21 cellular contexts compared by ENCODE assay signal in the genomic region with DNA sequence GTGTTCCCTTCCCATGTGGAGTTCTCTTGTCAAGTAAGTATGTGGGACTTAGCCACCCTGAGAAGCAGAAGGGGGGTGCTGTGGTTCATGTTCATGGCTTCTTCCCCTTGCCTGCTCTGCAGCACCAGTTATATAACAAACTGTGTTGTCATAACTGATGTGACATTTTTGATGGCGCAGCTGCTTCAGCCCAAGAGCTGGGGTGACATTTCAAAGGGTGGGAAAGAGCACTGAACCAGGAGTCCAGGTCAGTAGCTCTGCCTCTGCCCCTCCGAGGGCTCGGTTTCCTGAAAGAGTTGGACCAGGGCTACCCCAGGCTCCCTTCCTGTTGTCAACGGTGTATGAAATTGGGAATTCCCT. TPM values are rescaled to one million over a fixed set of nuclear protein-coding genes. Genes with fewer than 3 reads are reported as not detected.
DNase-seq lines count a peak whose midpoint lies in the region; ATAC-seq and TF ChIP-seq lines count a peak whose summit lies in the region.
"Had no signal": no experiment of that assay in that cellular context is flagged by ENCODE, and none has a peak within 500 bp of the region (broad histone marks: within the 10 kb centered on the region; RNA-seq: fewer than 3 reads in every experiment).

No MANE protein-coding gene starts in this region.

- H3K9me3 ChIP-seq in BLaER1 (no peaks in the 10 kb centered on the region), DND-41 (ENCODE audit: insufficient read depth, low read length, severe bottlenecking) (no peaks in the 10 kb centered on the region), esophagus muscularis mucosa (no peaks in the 10 kb centered on the region), heart left ventricle (no peaks in the 10 kb centered on the region)
- no peaks in the 10 kb centered on the region for H3K9me3 ChIP-seq in effector memory CD4-positive, alpha-beta T cell (ENCODE audit: control insufficient read depth, low read length)
- H3K9me3 ChIP-seq: esophagus squamous epithelium, transverse colon had no signal

- POLR2A ChIA-PET in activated CD4-positive, alpha-beta memory T cell treated with anti-CD3 and anti-CD28 coated beads, Interleukin-2, amount 10 ng/mL, durations not matched to agents 7 days and 5 days (lab: Charles Lee): interaction anchor here (1.4 to 1.5 kb wide), 2 partner anchors 11 to 64 kb away, joined by 3 to 5 read pairs; no protein-coding TSS in a partner anchor

- H3K4me2 ChIP-seq in BLaER1 (0 out of 2 replicates have a peak overlapping the region, but pooled peaks have one; percentile 15), DND-41 (ENCODE audit: insufficient read depth, low read length) (peak overlapping the region; percentile 28)

- WGBS in esophagus muscularis mucosa: 55% methylated on average over 4 of the region's 4 CpGs
- 64 to 79% (median 68%) methylated on average over 4 of the region's 4 CpGs for WGBS in heart left ventricle, 4 donors

- peaks cover 41% of the 10 kb centered on the region for H3K27me3 Mint-ChIP-seq in activated CD4-positive, alpha-beta memory T cell treated with anti-CD3 and anti-CD28 coated beads, Interleukin-2, amount 10 ng/mL, durations not matched to agents 7 days and 5 days

- H3K79me2 ChIP-seq in DND-41 (ENCODE audit: insufficient read depth, low read length): peaks cover 33% of the 10 kb centered on the region

- peaks cover 16% of the 10 kb centered on the region; the same call in 1 of the 2 replicates for H4K20me1 ChIP-seq in BLaER1
- H4K20me1 ChIP-seq in DND-41 (ENCODE audit: insufficient read depth, low read length): peaks cover 3% of the 10 kb centered on the region; the same call in 1 of the 2 replicates

- H3K4me3 ChIP-seq in BLaER1: no peak overlapping the region
- H3K4me3 ChIP-seq in DND-41 (ENCODE audit: low read depth in 1 of 2, low read length in 2 of 2): no peak overlapping the region
- H3K4me3 ChIP-seq in esophagus muscularis mucosa: no peak overlapping the region
- H3K4me3 ChIP-seq in effector memory CD4-positive, alpha-beta T cell (ENCODE audit: insufficient read depth, low read depth, low read length, poor library complexity, severe bottlenecking): no peak overlapping the region
- no peak overlapping the region for H3K4me3 ChIP-seq in heart left ventricle
- H3K4me3 ChIP-seq: esophagus squamous epithelium, transverse colon had no signal

- peak overlapping the region; percentile 53 for H3K27ac Mint-ChIP-seq in activated CD4-positive, alpha-beta memory T cell treated with anti-CD3 and anti-CD28 coated beads, Interleukin-2, amount 10 ng/mL, durations not matched to agents 7 days and 5 days

- H3K36me3 ChIP-seq in BLaER1 (no peaks in the 10 kb centered on the region), DND-41 (ENCODE audit: insufficient read depth, low read length) (no peaks in the 10 kb centered on the region), esophagus muscularis mucosa (no peaks in the 10 kb centered on the region), heart left ventricle (no peaks in the 10 kb centered on the region)
- H3K36me3 ChIP-seq in effector memory CD4-positive, alpha-beta T cell (ENCODE audit: control insufficient read depth, insufficient read depth, low read length): no peaks in the 10 kb centered on the region
- H3K36me3 ChIP-seq: esophagus squamous epithelium, transverse colon had no signal

- TF ChIP-seq POLR2A in esophagus muscularis mucosa (IDR thresholded peaks at IDR 0.05; ENCODE audit: low read depth) (no peak), heart left ventricle (IDR thresholded peaks at IDR 0.05) (no peak)

- peak; percentile 22 for DNase-seq in DND-41
- no peak for DNase-seq in activated CD4-positive, alpha-beta memory T cell treated with anti-CD3 and anti-CD28 coated beads, Interleukin-2, amount 10 ng/mL, durations not matched to agents 7 days and 5 days
- DNase-seq in esophagus muscularis mucosa (ENCODE audit: extremely low spot score): peak; percentile 57
- no peak for DNase-seq in effector memory CD4-positive, alpha-beta T cell
- no peak for DNase-seq in heart left ventricle
- no peak for DNase-seq in ACHN
- DNase-seq in kidney tubule cell (ENCODE audit: low spot score): no peak
- DNase-seq: activated gamma-delta T cell treated with Interleukin-2 at 50 U/mL for 16 hours; effector CD4-positive, alpha-beta T cell; esophagus squamous epithelium; Karpas-422; left cardiac atrium; mesenchymal stem cell; NCI-H187 treated with DMSO at 0.1 percent for 48 hours; NCI-H226; transverse colon; WERI-Rb-1 had no signal

- H3K27ac ChIP-seq in BLaER1 (no peak overlapping the region), DND-41 (ENCODE audit: low read length) (peak overlapping the region; percentile 78), esophagus muscularis mucosa (replicated peaks in 1 of 4) (no peak overlapping the region), heart left ventricle (no peak overlapping the region)
- H3K27ac ChIP-seq in effector memory CD4-positive, alpha-beta T cell (ENCODE audit: insufficient read depth, low read length, poor library complexity, severe bottlenecking): no peak overlapping the region
- H3K27ac ChIP-seq: esophagus squamous epithelium, parathyroid adenoma, transverse colon, WERI-Rb-1 had no signal

- TF ChIP-seq EP300 in esophagus muscularis mucosa (IDR thresholded peaks at IDR 0.05): no peak

- H3K9ac ChIP-seq in BLaER1 (no peak overlapping the region), DND-41 (ENCODE audit: low read depth, low read length) (peak overlapping the region; percentile 27; the same call in 1 of the 2 replicates)
- H3K9ac ChIP-seq: parathyroid adenoma had no signal

- intact Hi-C loops in esophagus muscularis mucosa (cut with DNase I): no loop called here
- intact Hi-C loops in heart left ventricle (cut with DNase I): loop anchor here in 7 of 10 donors (10.0 kb wide), 4 partner anchors 56 to 254 kb away; no protein-coding TSS in a partner anchor

- peaks cover 8% of the 10 kb centered on the region for H3K4me1 Mint-ChIP-seq in activated CD4-positive, alpha-beta memory T cell treated with anti-CD3 and anti-CD28 coated beads, Interleukin-2, amount 10 ng/mL, durations not matched to agents 7 days and 5 days

- no peak for ATAC-seq in DND-41 (ENCODE audit: insufficient read depth, low read depth)
- ATAC-seq in heart left ventricle: no peak
- ATAC-seq: left cardiac atrium; naive thymus-derived CD4-positive, alpha-beta T cell; Panc1 had no signal

- H3K9me3 Mint-ChIP-seq in activated CD4-positive, alpha-beta memory T cell treated with anti-CD3 and anti-CD28 coated beads, Interleukin-2, amount 10 ng/mL, durations not matched to agents 7 days and 5 days: no peaks in the 10 kb centered on the region
- H3K9me3 Mint-ChIP-seq: naive thymus-derived CD4-positive, alpha-beta T cell had no signal

- TF ChIP-seq CTCF in DND-41 (IDR thresholded peaks at IDR 0.05; ENCODE audit: borderline replicate concordance, extremely low read depth, low read length, poor library complexity, severe bottlenecking) (no peak), esophagus muscularis mucosa (IDR thresholded peaks at IDR 0.05) (no peak), heart left ventricle (IDR thresholded peaks at IDR 0.05) (no peak)

- H2AFZ ChIP-seq in DND-41 (ENCODE audit: low read depth, low read length): no peak overlapping the region
- H2AFZ ChIP-seq: parathyroid adenoma had no signal

- no peaks in the 10 kb centered on the region for H3K36me3 Mint-ChIP-seq in activated CD4-positive, alpha-beta memory T cell treated with anti-CD3 and anti-CD28 coated beads, Interleukin-2, amount 10 ng/mL, durations not matched to agents 7 days and 5 days (ENCODE audit: low read depth)

- H3K4me1 ChIP-seq in BLaER1 (peaks cover 41% of the 10 kb centered on the region), DND-41 (ENCODE audit: insufficient read depth, low read length) (peaks cover 98% of the 10 kb centered on the region), esophagus muscularis mucosa (peaks cover 11 to 22% (median 13%) of the 10 kb centered on the region in 4 donors), heart left ventricle (peaks cover 0 to 41% (median 25%) of the 10 kb centered on the region in 12 donors)
- peaks cover 28% of the 10 kb centered on the region for H3K4me1 ChIP-seq in effector memory CD4-positive, alpha-beta T cell (ENCODE audit: control insufficient read depth, insufficient read depth, low read length, poor library complexity, severe bottlenecking)

- H3K27me3 ChIP-seq in BLaER1: peaks cover 23% of the 10 kb centered on the region
- H3K27me3 ChIP-seq in DND-41 (ENCODE audit: insufficient read depth, low read length, poor library complexity): no peaks in the 10 kb centered on the region
- H3K27me3 ChIP-seq in esophagus muscularis mucosa: peaks cover 0 to 25% (median 9%) of the 10 kb centered on the region in 4 donors
- no peaks in the 10 kb centered on the region for H3K27me3 ChIP-seq in effector memory CD4-positive, alpha-beta T cell (replicated peaks; ENCODE audit: control insufficient read depth, insufficient read depth, low read length, poor library complexity, severe bottlenecking)
- peaks cover 0 to 13% (median 0%) of the 10 kb centered on the region in 9 donors for H3K27me3 ChIP-seq in heart left ventricle

- no peak overlapping the region for H3K4me3 Mint-ChIP-seq in activated CD4-positive, alpha-beta memory T cell treated with anti-CD3 and anti-CD28 coated beads, Interleukin-2, amount 10 ng/mL, durations not matched to agents 7 days and 5 days

- CTCF ChIA-PET in activated CD4-positive, alpha-beta memory T cell treated with anti-CD3 and anti-CD28 coated beads, Interleukin-2, amount 10 ng/mL, durations not matched to agents 7 days and 5 days (lab: Charles Lee): interaction anchor here (1.1 kb wide), 1 partner anchor 734 kb away, joined by 4 read pairs; no protein-coding TSS in a partner anchor

- in situ Hi-C loops in ACHN (cut with HindIII; ENCODE audit: low pct_ligation_motif_present, low pct_unique_long_range_greater_than_20kb, low sequenced_read_pairs): no loop called here

RNA-seq across cellular contexts. Expression of a gene that starts 7.4 kb away (rescaled TPM):
- total RNA-seq in activated CD4-positive, alpha-beta memory T cell treated with anti-CD3 and anti-CD28 coated beads, Interleukin-2, amount 10 ng/mL, durations not matched to agents 7 days and 5 days: 1 to 10 TPM; 1.8 to 2.3 TPM
- total RNA-seq in esophagus muscularis mucosa (1 to 10 TPM; 2.1 to 6.8 (median 3.3) TPM), heart left ventricle (10 to 100 TPM in 6 of 9 donors, 1 to 10 TPM in 3; 8.1 to 26.8 (median 13.4) TPM)
- polyA plus RNA-seq in heart left ventricle: 1 to 10 TPM; 1.4 to 9.1 TPM

Comparison
In these comparisons a context has a peak if more than half of its experiments do, and no peak if none do; other contexts are left out.
1. DNase-seq: peak in DND-41 (single experiment) and esophagus muscularis mucosa (single experiment); none in activated CD4-positive, alpha-beta memory T cell treated with anti-CD3 and anti-CD28 coated beads, Interleukin-2, amount 10 ng/mL, durations not matched to agents 7 days and 5 days (single experiment), effector memory CD4-positive, alpha-beta T cell (0 of 3), heart left ventricle (0 of 5), ACHN (single experiment) and kidney tubule cell (single experiment).